14 cellular contexts compared by ENCODE assay signal in the genomic region with DNA sequence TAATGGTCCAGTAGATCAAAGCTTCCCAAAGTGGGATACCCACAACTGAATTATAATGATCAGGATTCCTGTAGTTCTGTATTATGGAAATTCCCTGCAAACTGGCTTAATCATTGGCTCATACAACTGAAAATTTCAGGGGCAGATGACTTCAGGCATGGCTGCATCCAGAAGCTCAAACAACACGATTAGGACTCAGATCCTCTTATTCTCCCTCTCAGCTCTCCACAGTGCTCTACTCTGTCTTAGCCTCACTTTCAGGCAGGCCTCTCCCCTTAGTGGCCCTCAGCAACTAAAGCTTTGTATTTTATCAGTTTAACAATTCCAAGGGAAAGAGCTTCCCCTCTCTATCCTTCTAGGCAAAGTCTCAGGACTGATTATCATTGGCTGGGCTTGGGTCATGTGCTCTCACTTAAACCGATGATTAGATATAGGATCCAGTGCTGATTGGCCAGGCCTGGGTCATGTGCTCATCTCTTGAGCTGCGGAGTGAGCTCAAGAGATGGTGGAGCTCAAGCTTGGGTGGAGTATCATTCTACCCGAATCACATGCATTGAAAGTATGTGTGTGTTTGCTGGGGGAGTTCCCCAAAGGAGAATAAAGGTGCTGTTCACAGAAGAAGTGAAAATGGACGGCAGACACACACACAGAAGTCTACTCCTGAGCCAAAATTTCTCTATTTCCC. TPM values are rescaled to one million over a fixed set of nuclear protein-coding genes. Genes with fewer than 3 reads are reported as not detected.
DNase-seq lines count a peak whose midpoint lies in the region; ATAC-seq and TF ChIP-seq lines count a peak whose summit lies in the region.
"Had no signal": no experiment of that assay in that cellular context is flagged by ENCODE, and none has a peak within 500 bp of the region (broad histone marks: within the 10 kb centered on the region; RNA-seq: fewer than 3 reads in every experiment).

No MANE protein-coding gene starts in this region.

- no peaks in the 10 kb centered on the region for H3K9me2 ChIP-seq in MM.1S (replicated peaks; ENCODE audit: insufficient read depth, low read length)

- no peaks in the 10 kb centered on the region for H3K9me3 Mint-ChIP-seq in naive thymus-derived CD8-positive, alpha-beta T cell

- no peaks in the 10 kb centered on the region for H4K20me1 ChIP-seq in MM.1S (ENCODE audit: insufficient read depth, low read length)

- POLR2A ChIA-PET in naive thymus-derived CD8-positive, alpha-beta T cell (lab: Charles Lee) = interaction anchor here (1.1 to 10.5 kb wide), 10 partner anchors 9 to 58 kb away, joined by 3 to 135 read pairs (median 7); partner anchors contain the start of gene RUNX3

- H2AFZ ChIP-seq in MM.1S (ENCODE audit: low read length) = no peak overlapping the region

- no peak overlapping the region for H3K4me2 ChIP-seq in MM.1S (ENCODE audit: low read depth, low read length)

- H3K27me3 Mint-ChIP-seq in T-helper 17 cell = peaks cover 7% of the 10 kb centered on the region
- H3K27me3 Mint-ChIP-seq in naive thymus-derived CD8-positive, alpha-beta T cell = no peaks in the 10 kb centered on the region

- H3K27ac ChIP-seq in MM.1S (ENCODE audit: low read length) = no peak overlapping the region
- H3K27ac ChIP-seq: colonic mucosa had no signal

- no peaks in the 10 kb centered on the region for H3K36me3 ChIP-seq in MM.1S (replicated peaks; ENCODE audit: insufficient read depth, low read length)
- H3K36me3 ChIP-seq: colonic mucosa, HAP-1 had no signal

- ATAC-seq in GM19452 (IDR thresholded peaks at IDR 0.05; ENCODE audit: unreplicated experiment) = peak; percentile 61
- ATAC-seq in T-helper 17 cell = peak; percentile 75
- ATAC-seq in naive thymus-derived CD8-positive, alpha-beta T cell = peak; percentile 50 to 80
- no peak for ATAC-seq in GM21423 (IDR thresholded peaks at IDR 0.05; ENCODE audit: unreplicated experiment)

- no peaks in the 10 kb centered on the region for H3K4me1 ChIP-seq in MM.1S (ENCODE audit: low read length)
- H3K4me1 ChIP-seq: colonic mucosa, HAP-1 had no signal

- H3K9me3 ChIP-seq in T-helper 17 cell (ENCODE audit: control insufficient read depth, low read length, poor library complexity, severe bottlenecking) (no peaks in the 10 kb centered on the region), MM.1S (replicated peaks; ENCODE audit: insufficient read depth, low read length) (no peaks in the 10 kb centered on the region)
- H3K9me3 ChIP-seq: colonic mucosa, HAP-1 had no signal

- peak overlapping the region; percentile 74 for H3K27ac Mint-ChIP-seq in T-helper 17 cell
- H3K27ac Mint-ChIP-seq in naive thymus-derived CD8-positive, alpha-beta T cell = peak overlapping the region; percentile 83 to 96 (median 90)

- H3K4me3 Mint-ChIP-seq in T-helper 17 cell = no peak overlapping the region
- H3K4me3 Mint-ChIP-seq in naive thymus-derived CD8-positive, alpha-beta T cell = peak overlapping the region in 9 of 10 donors; percentile 16 to 84 (median 75)

- peak; percentile 63 for DNase-seq in activated CD4-positive, alpha-beta T cell treated with anti-CD3 and anti-CD28 coated beads for 48 hours
- DNase-seq in activated CD4-positive, alpha-beta T cell treated with anti-CD3 and anti-CD28 coated beads for 1 hour = no peak
- DNase-seq in T-helper 17 cell = no peak
- DNase-seq in naive thymus-derived CD8-positive, alpha-beta T cell = peak in 3 of 10 donors; percentile 42 to 64 (median 46)
- no peak for DNase-seq in mucosa of gallbladder (ENCODE audit: low spot score)
- DNase-seq in MM.1S = no peak
- DNase-seq: colonic mucosa, DND-41 had no signal

- H3K79me2 ChIP-seq in MM.1S (ENCODE audit: low read length) = no peaks in the 10 kb centered on the region

- no peak overlapping the region for H3K9ac ChIP-seq in MM.1S (ENCODE audit: low read length)

- peaks cover 69% of the 10 kb centered on the region for H3K4me1 Mint-ChIP-seq in T-helper 17 cell
- H3K4me1 Mint-ChIP-seq in naive thymus-derived CD8-positive, alpha-beta T cell = peaks cover 74 to 100% (median 98%) of the 10 kb centered on the region in 4 donors

- TF ChIP-seq CTCF in MM.1S (IDR thresholded peaks at IDR 0.05; ENCODE audit: low read length) = no peak

- no peaks in the 10 kb centered on the region for H3F3A ChIP-seq in MM.1S (ENCODE audit: insufficient read depth, low read length)

- no peak overlapping the region for H3K4me3 ChIP-seq in MM.1S (ENCODE audit: low read length)
- H3K4me3 ChIP-seq: colonic mucosa, HAP-1 had no signal

- H3K36me3 Mint-ChIP-seq in T-helper 17 cell (ENCODE audit: low read depth) = no peaks in the 10 kb centered on the region
- H3K36me3 Mint-ChIP-seq in naive thymus-derived CD8-positive, alpha-beta T cell = no peaks in the 10 kb centered on the region

- H3K27me3 ChIP-seq in MM.1S (replicated peaks; ENCODE audit: insufficient read depth, low read length) = peaks cover 11% of the 10 kb centered on the region; the same call in 1 of the 2 replicates
- H3K27me3 ChIP-seq: colonic mucosa had no signal

RNA-seq across cellular contexts. Expression of gene RUNX3, which starts 57.9 kb away (rescaled TPM):
- total RNA-seq in T-helper 17 cell (100 to 1,000 TPM; 186 to 243 TPM), mucosa of gallbladder (7.4 TPM)
- total RNA-seq in naive thymus-derived CD8-positive, alpha-beta T cell = 10 to 100 TPM; 87.1 to 95.3 TPM
- 10 to 100 TPM; 22.0 to 64.0 (median 54.0) TPM for polyA plus RNA-seq in naive thymus-derived CD8-positive, alpha-beta T cell
- total RNA-seq: myocyte, NCI-H460 had no signal
- polyA plus RNA-seq: AG04450 had no signal

Comparison
In these comparisons a context has a peak if more than half of its experiments do, and no peak if none do; other contexts are left out.
1. RNA of gene RUNX3, which starts 57.9 kb away (total RNA-seq): 186 to 243 TPM in T-helper 17 cell and 87.1 to 95.3 TPM in naive thymus-derived CD8-positive, alpha-beta T cell; 7.4 TPM in mucosa of gallbladder (single experiment); every median in the first group is over 10 times any median in the second.